ENCODE assay signal across 18 cellular contexts in the genomic region with DNA sequence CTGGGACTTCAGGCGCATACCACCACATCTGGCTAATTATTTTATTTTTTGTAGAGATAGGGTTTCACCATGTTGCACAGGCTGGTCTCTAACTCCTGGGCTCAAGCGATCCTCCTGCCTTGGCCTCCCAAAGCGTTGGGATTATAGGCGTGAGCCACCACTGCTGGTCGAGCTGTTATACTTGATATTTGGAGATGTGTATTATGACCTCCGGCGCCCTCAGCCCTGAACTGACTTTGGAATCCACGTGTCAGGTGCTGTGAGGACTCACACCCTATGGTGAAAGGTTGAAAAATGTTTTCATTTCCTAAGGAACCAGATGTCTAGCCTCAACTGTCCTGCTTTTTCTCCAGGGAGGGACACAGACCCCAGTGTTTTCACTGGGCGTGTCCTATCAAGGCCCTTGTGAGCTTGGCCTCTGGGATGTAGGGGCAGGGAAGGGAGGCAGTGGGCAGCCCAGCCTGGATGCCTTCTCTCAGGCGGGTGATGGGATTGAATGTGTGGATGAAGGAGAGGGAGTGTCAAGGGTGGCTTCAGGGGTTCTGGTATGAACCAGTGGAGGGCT.
DNase-seq lines count a peak whose midpoint lies in the region; ATAC-seq and TF ChIP-seq lines count a peak whose summit lies in the region.
"Had no signal": no experiment of that assay in that cellular context is flagged by ENCODE, and none has a peak within 500 bp of the region (broad histone marks: within the 10 kb centered on the region; RNA-seq: fewer than 3 reads in every experiment).

No MANE protein-coding gene starts in this region.

- in situ Hi-C loops in brain microvascular endothelial cell (cut with HindIII; ENCODE audit: low pct_ligation_motif_present, low sequenced_read_pairs), result no loop called here

- H3K4me1 ChIP-seq in BLaER1 treated with 17β-estradiol and CSF1 and Interleukin-3, amounts not matched to agents 10 nM and 100 nM, result peaks cover 6 to 52% (median 19%) of the 10 kb centered on the region in 10 experiments; a peak in 17 of 20 replicates
- H3K4me1 ChIP-seq in stomach smooth muscle (ENCODE audit: control insufficient read depth, insufficient read depth, low read length), result peaks cover 47% of the 10 kb centered on the region

- no peak overlapping the region for H3K4me3 ChIP-seq in BLaER1 treated with 17β-estradiol and CSF1 and Interleukin-3, amounts not matched to agents 10 nM and 100 nM
- H3K4me3 ChIP-seq in stomach smooth muscle (ENCODE audit: low read length in 2 of 2) (no peak overlapping the region), brain microvascular endothelial cell (ENCODE audit: low read depth, low read length) (no peak overlapping the region)

- H3K9ac ChIP-seq in BLaER1 treated with 17β-estradiol and CSF1 and Interleukin-3, amounts not matched to agents 10 nM and 100 nM, result no peak overlapping the region
- no peak overlapping the region for H3K9ac ChIP-seq in stomach smooth muscle (ENCODE audit: low read length in 2 of 2)

- H3K4me1 Mint-ChIP-seq in nephron, result peaks cover 51% of the 10 kb centered on the region
- H3K4me1 Mint-ChIP-seq: IgD-negative memory B cell had no signal

- H3K36me3 Mint-ChIP-seq in nephron (ENCODE audit: low read depth), result no peaks in the 10 kb centered on the region
- H3K36me3 Mint-ChIP-seq: CD8-positive, alpha-beta T cell; IgD-negative memory B cell had no signal

- TF ChIP-seq CTCF in RWPE1 (conservative IDR thresholded peaks at IDR 0.05; ENCODE audit: low read depth) (no peak), nephron (IDR thresholded peaks at IDR 0.05; ENCODE audit: unreplicated experiment in 3 of 3) (no peak), brain microvascular endothelial cell (IDR thresholded peaks at IDR 0.05; ENCODE audit: low read depth, low read length, missing control alignments) (no peak)

- H3K27ac ChIP-seq in BLaER1 treated with 17β-estradiol and CSF1 and Interleukin-3, amounts not matched to agents 10 nM and 100 nM, result no peak overlapping the region; a peak in 1 of 22 replicates
- H3K27ac ChIP-seq in RWPE1 (peak overlapping the region; percentile 21; the same call in 1 of the 2 replicates), stomach smooth muscle (ENCODE audit: low read length) (peak overlapping the region; percentile 18), brain microvascular endothelial cell (no peak overlapping the region)

- H3K27me3 ChIP-seq in BLaER1 treated with 17β-estradiol and CSF1 and Interleukin-3, amounts not matched to agents 10 nM and 100 nM, result no peaks in the 10 kb centered on the region
- H3K27me3 ChIP-seq in stomach smooth muscle (ENCODE audit: control insufficient read depth in 1 of 2, insufficient read depth in 2 of 2, low read length in 2 of 2) (no peaks in the 10 kb centered on the region), brain microvascular endothelial cell (replicated peaks) (no peaks in the 10 kb centered on the region)

- no peaks in the 10 kb centered on the region for H3K36me3 ChIP-seq in BLaER1 treated with 17β-estradiol and CSF1 and Interleukin-3, amounts not matched to agents 10 nM and 100 nM
- H3K36me3 ChIP-seq in stomach smooth muscle (ENCODE audit: control insufficient read depth in 2 of 2, insufficient read depth in 2 of 2, low read length in 2 of 2), result no peaks in the 10 kb centered on the region
- no peaks in the 10 kb centered on the region for H3K36me3 ChIP-seq in brain microvascular endothelial cell (replicated peaks)

- no peaks in the 10 kb centered on the region for H3K9me3 ChIP-seq in BLaER1 treated with 17β-estradiol and CSF1 and Interleukin-3, amounts not matched to agents 10 nM and 100 nM (replicated peaks in 1 of 11)
- no peaks in the 10 kb centered on the region for H3K9me3 ChIP-seq in stomach smooth muscle (ENCODE audit: control insufficient read depth in 2 of 2, low read length in 2 of 2)

- H3K4me2 ChIP-seq in BLaER1 treated with 17β-estradiol and CSF1 and Interleukin-3, amounts not matched to agents 10 nM and 100 nM, result peak overlapping the region in 8 of 11 experiments; percentile 19 to 67 (median 42); a peak in 14 of 22 replicates

- no peaks in the 10 kb centered on the region for H3K27me3 Mint-ChIP-seq in nephron (ENCODE audit: low read depth)

- H3K9me3 Mint-ChIP-seq in nephron, result no peaks in the 10 kb centered on the region
- H3K9me3 Mint-ChIP-seq: CD8-positive, alpha-beta T cell; IgD-negative memory B cell had no signal

- POLR2A ChIA-PET in RWPE1 (lab: Yijun Ruan, JAX; ENCODE audit: low non-redundant PET), result no interaction called here

- CTCF ChIA-PET in RWPE1 (lab: Yijun Ruan, JAX), result interaction anchor here (0.5 to 0.6 kb wide), 3 partner anchors 13 to 198 kb away, joined by 3 to 4 read pairs (median 3); no protein-coding TSS in a partner anchor

- DNase-seq in RWPE1 (ENCODE audit: low spot score) (no peak), brain microvascular endothelial cell (no peak), COR-L47 (lab: John Stamatoyannopoulos, UW) (no peak)
- DNase-seq: C1 segment of cervical spinal cord; Calu3; CD8-positive, alpha-beta T cell; DMS153; NCI-H1694; NCI-H2081; NCI-H2171; NCI-H345; NCI-H524; Right ventricle myocardium superior had no signal

- H3K27ac Mint-ChIP-seq in nephron, result peak overlapping the region in 2 of 3 experiments; percentile 37 to 69
- H3K27ac Mint-ChIP-seq: CD8-positive, alpha-beta T cell had no signal

- no peak overlapping the region for H3K4me3 Mint-ChIP-seq in nephron
- H3K4me3 Mint-ChIP-seq: CD8-positive, alpha-beta T cell; IgD-negative memory B cell had no signal

- ATAC-seq in GM18511 (IDR thresholded peaks at IDR 0.05; ENCODE audit: unreplicated experiment), result no peak
- ATAC-seq: CD8-positive, alpha-beta T cell had no signal

- no peaks in the 10 kb centered on the region for H4K20me1 ChIP-seq in BLaER1 treated with 17β-estradiol and CSF1 and Interleukin-3, amounts not matched to agents 10 nM and 100 nM

Comparison
In these comparisons a context has a peak if more than half of its experiments do, and no peak if none do; other contexts are left out.
1. H3K27ac ChIP-seq: peak in RWPE1 (single experiment) and stomach smooth muscle (single experiment); none in BLaER1 treated with 17β-estradiol and CSF1 and Interleukin-3, amounts not matched to agents 10 nM and 100 nM (0 of 11) and brain microvascular endothelial cell (single experiment).